Comparison of ENCODE assay signal across 23 cellular contexts in genomic region chr2:130985206-130985779, GRCh38.
DNase-seq lines count a peak whose midpoint lies in the region; ATAC-seq and TF ChIP-seq lines count a peak whose summit lies in the region.
"Had no signal": no experiment of that assay in that cellular context is flagged by ENCODE, and none has a peak within 500 bp of the region (broad histone marks: within the 10 kb centered on the region; RNA-seq: fewer than 3 reads in every experiment).

No MANE protein-coding gene starts in this region.

- no peak for ATAC-seq in HG02938 (IDR thresholded peaks at IDR 0.05; ENCODE audit: unreplicated experiment)
- ATAC-seq in CD8-positive, alpha-beta T cell = no peak

- H2BK5ac ChIP-seq in H9 (ENCODE audit: insufficient read length, low read length) = no peak overlapping the region

- H3F3A ChIP-seq in neural progenitor cell (ENCODE audit: low read depth) = no peaks in the 10 kb centered on the region

- no peak overlapping the region for H3T11ph ChIP-seq in H9 (ENCODE audit: low read length)

- no peak overlapping the region for H2BK120ac ChIP-seq in H9 (ENCODE audit: low read depth, low read length, poor library complexity, severe bottlenecking)

- no peak overlapping the region; a peak in 1 of 5 replicates for H3K4me3 Mint-ChIP-seq in H9
- H3K4me3 Mint-ChIP-seq in CD8-positive, alpha-beta T cell = no peak overlapping the region
- no peak overlapping the region for H3K4me3 Mint-ChIP-seq in neural progenitor cell
- H3K4me3 Mint-ChIP-seq: CD4-positive, alpha-beta memory T cell; T-helper 1 cell treated with Interleukin-12 subunit alpha and Interleukin-12 subunit beta and Interleukin-4 antibody, amounts not matched to agents 30 μg/mL and 1 μg/mL, for 36 hours had no signal

- H3K9me3 ChIP-seq in BLaER1 treated with 17β-estradiol and CSF1 and Interleukin-3, amounts not matched to agents 10 nM and 100 nM (replicated peaks in 1 of 11) = peaks cover 24 to 65% (median 51%) of the 10 kb centered on the region in 11 experiments
- H3K9me3 ChIP-seq in H9 (ENCODE audit: control insufficient read depth, low read depth, low read length) (no peaks in the 10 kb centered on the region), esophagus muscularis mucosa (no peaks in the 10 kb centered on the region), neural progenitor cell (ENCODE audit: low read depth) (no peaks in the 10 kb centered on the region)
- no peaks in the 10 kb centered on the region for H3K9me3 ChIP-seq in CD8-positive, alpha-beta T cell (ENCODE audit: low read length)

- no peak overlapping the region for H3K9ac ChIP-seq in BLaER1 treated with 17β-estradiol and CSF1 and Interleukin-3, amounts not matched to agents 10 nM and 100 nM
- no peak overlapping the region for H3K9ac ChIP-seq in H9 (ENCODE audit: extremely low read depth, insufficient read length, low read length)
- no peak overlapping the region for H3K9ac ChIP-seq in neural progenitor cell

- intact Hi-C loops in esophagus muscularis mucosa (cut with DNase I) = no loop called here
- intact Hi-C loops in CD8-positive, alpha-beta T cell (cut with DNase I, micrococcal nuclease) = no loop called here

- no peaks in the 10 kb centered on the region for H3K27me3 Mint-ChIP-seq in H9 (ENCODE audit: low read depth)
- H3K27me3 Mint-ChIP-seq in CD8-positive, alpha-beta T cell (ENCODE audit: low read depth) = no peaks in the 10 kb centered on the region
- H3K27me3 Mint-ChIP-seq in neural progenitor cell (ENCODE audit: insufficient read depth, low read depth) = peaks cover 3% of the 10 kb centered on the region
- H3K27me3 Mint-ChIP-seq: IgD-negative memory B cell had no signal

- no peak overlapping the region for H4K5ac ChIP-seq in H9 (ENCODE audit: insufficient read length, low read depth, low read length)

- H3K4me1 Mint-ChIP-seq in H9 (no peaks in the 10 kb centered on the region), neural progenitor cell (peaks cover 16% of the 10 kb centered on the region)
- peaks cover 6% of the 10 kb centered on the region for H3K4me1 Mint-ChIP-seq in CD8-positive, alpha-beta T cell (ENCODE audit: low read depth)

- TF ChIP-seq EP300 in esophagus muscularis mucosa (IDR thresholded peaks at IDR 0.05) = no peak

- no peaks in the 10 kb centered on the region; a peak in 1 of 22 replicates for H3K27me3 ChIP-seq in BLaER1 treated with 17β-estradiol and CSF1 and Interleukin-3, amounts not matched to agents 10 nM and 100 nM
- H3K27me3 ChIP-seq in H9 (ENCODE audit: insufficient read depth, low read length) (no peaks in the 10 kb centered on the region), esophagus muscularis mucosa (no peaks in the 10 kb centered on the region), neural progenitor cell (no peaks in the 10 kb centered on the region)
- no peaks in the 10 kb centered on the region for H3K27me3 ChIP-seq in CD8-positive, alpha-beta T cell (ENCODE audit: insufficient read depth, low read length)

- no peak overlapping the region for H3K56ac ChIP-seq in H9 (ENCODE audit: insufficient read length, low read depth, low read length)

- no peak for TF ChIP-seq CTCF in H9 (conservative IDR thresholded peaks at IDR 0.05)
- no peak for TF ChIP-seq CTCF in esophagus muscularis mucosa (IDR thresholded peaks at IDR 0.05)
- no peak for TF ChIP-seq CTCF in CD8-positive, alpha-beta T cell (IDR thresholded peaks at IDR 0.05)
- TF ChIP-seq CTCF in neural progenitor cell (IDR thresholded peaks at IDR 0.05) = no peak

- H2AFZ ChIP-seq in H9 (ENCODE audit: low read length) (no peak overlapping the region), neural progenitor cell (replicated peaks) (no peak overlapping the region)

- peaks cover 0 to 4% (median 0%) of the 10 kb centered on the region in 11 experiments; a peak in 1 of 22 replicates for H3K36me3 ChIP-seq in BLaER1 treated with 17β-estradiol and CSF1 and Interleukin-3, amounts not matched to agents 10 nM and 100 nM
- H3K36me3 ChIP-seq in esophagus muscularis mucosa = no peaks in the 10 kb centered on the region
- no peaks in the 10 kb centered on the region for H3K36me3 ChIP-seq in CD8-positive, alpha-beta T cell (ENCODE audit: insufficient read depth, low read length)
- no peaks in the 10 kb centered on the region for H3K36me3 ChIP-seq in neural progenitor cell

- H3K23me2 ChIP-seq in H9 (ENCODE audit: insufficient read length, low read depth, low read length, poor library complexity, severe bottlenecking) = no peaks in the 10 kb centered on the region

- H3K9me3 Mint-ChIP-seq in H9 = peaks cover 4 to 14% of the 10 kb centered on the region in 2 experiments; a peak in 3 of 5 replicates
- H3K9me3 Mint-ChIP-seq in CD8-positive, alpha-beta T cell = no peaks in the 10 kb centered on the region
- peaks cover 5% of the 10 kb centered on the region for H3K9me3 Mint-ChIP-seq in neural progenitor cell
- H3K9me3 Mint-ChIP-seq: T-helper 1 cell treated with Interleukin-12 subunit alpha and Interleukin-12 subunit beta and Interleukin-4 antibody, amounts not matched to agents 30 μg/mL and 1 μg/mL, for 36 hours had no signal

- no peak overlapping the region for H3K4ac ChIP-seq in H9 (ENCODE audit: low read depth, low read length)

- H3K36me3 Mint-ChIP-seq in H9 (ENCODE audit: insufficient read depth in 1 of 3, low read depth in 3 of 3) = peaks cover 2 to 5% (median 4%) of the 10 kb centered on the region in 3 experiments; a peak in 5 of 7 replicates
- no peaks in the 10 kb centered on the region for H3K36me3 Mint-ChIP-seq in CD8-positive, alpha-beta T cell
- no peaks in the 10 kb centered on the region for H3K36me3 Mint-ChIP-seq in neural progenitor cell
- H3K36me3 Mint-ChIP-seq: CD4-positive, alpha-beta memory T cell; IgD-negative memory B cell had no signal

- H4K20me1 ChIP-seq in BLaER1 treated with 17β-estradiol and CSF1 and Interleukin-3, amounts not matched to agents 10 nM and 100 nM = no peaks in the 10 kb centered on the region
- H4K20me1 ChIP-seq in H9 (ENCODE audit: control insufficient read depth, insufficient read depth, insufficient read length) (no peaks in the 10 kb centered on the region), neural progenitor cell (ENCODE audit: low read depth) (no peaks in the 10 kb centered on the region)

- no peak overlapping the region for H3K27ac Mint-ChIP-seq in H9
- no peak overlapping the region for H3K27ac Mint-ChIP-seq in CD8-positive, alpha-beta T cell
- no peak overlapping the region for H3K27ac Mint-ChIP-seq in neural progenitor cell
- H3K27ac Mint-ChIP-seq: CD4-positive, alpha-beta memory T cell; IgD-negative memory B cell; T-helper 1 cell treated with Interleukin-12 subunit alpha and Interleukin-12 subunit beta and Interleukin-4 antibody, amounts not matched to agents 30 μg/mL and 1 μg/mL, for 36 hours had no signal

- peaks cover 26 to 37% (median 31%) of the 10 kb centered on the region in 10 experiments for H3K4me1 ChIP-seq in BLaER1 treated with 17β-estradiol and CSF1 and Interleukin-3, amounts not matched to agents 10 nM and 100 nM
- H3K4me1 ChIP-seq in H9 (ENCODE audit: insufficient read depth, low read length) = no peaks in the 10 kb centered on the region
- no peaks in the 10 kb centered on the region for H3K4me1 ChIP-seq in esophagus muscularis mucosa
- H3K4me1 ChIP-seq in CD8-positive, alpha-beta T cell (ENCODE audit: insufficient read depth, low read length) = peaks cover 5% of the 10 kb centered on the region
- H3K4me1 ChIP-seq in neural progenitor cell = no peaks in the 10 kb centered on the region

- H3K23ac ChIP-seq in H9 (ENCODE audit: insufficient read length, low read depth, low read length) = no peak overlapping the region

- CTCF ChIA-PET in CD8-positive, alpha-beta T cell (lab: Charles Lee) = interaction anchor here (1.1 kb wide), 1 partner anchor 56 kb away, joined by 3 read pairs; no protein-coding TSS in a partner anchor

- H2BK20ac ChIP-seq in H9 (ENCODE audit: low read depth, low read length, poor library complexity, severe bottlenecking) = no peak overlapping the region

- no peak overlapping the region for H3K18ac ChIP-seq in H9 (ENCODE audit: insufficient read length, low read depth, low read length)

- no peaks in the 10 kb centered on the region for H3K79me1 ChIP-seq in H9 (ENCODE audit: insufficient read depth, low read depth, low read length, poor library complexity, severe bottlenecking)

- H4K8ac ChIP-seq in H9 (replicated peaks; ENCODE audit: insufficient read length, low read depth, low read length) = peak overlapping the region; percentile 2

- H2BK12ac ChIP-seq in H9 (ENCODE audit: insufficient read length, low read depth, low read length) = no peak overlapping the region

- H4K91ac ChIP-seq in H9 (ENCODE audit: insufficient read length, low read depth, low read length) = no peak overlapping the region

- no CpG with 5 or more reads among the region's 4 CpGs for WGBS in H9 (ENCODE audit: extremely low coverage, insufficient read length, low lambda C conversion rate)
- 89% methylated on average over 4 of the region's 4 CpGs for WGBS in esophagus muscularis mucosa

- H3K4me2 ChIP-seq in BLaER1 treated with 17β-estradiol and CSF1 and Interleukin-3, amounts not matched to agents 10 nM and 100 nM = peak overlapping the region; percentile 54 to 88 (median 71); a peak in 20 of 22 replicates
- H3K4me2 ChIP-seq in H9 (ENCODE audit: insufficient read depth, insufficient read length, low read length) (no peak overlapping the region), neural progenitor cell (no peak overlapping the region)

- H3K27ac ChIP-seq in BLaER1 treated with 17β-estradiol and CSF1 and Interleukin-3, amounts not matched to agents 10 nM and 100 nM = peak overlapping the region in 6 of 11 experiments; percentile 14 to 61 (median 30); a peak in 8 of 22 replicates
- no peak overlapping the region for H3K27ac ChIP-seq in H9 (ENCODE audit: insufficient read length, low read depth, low read length)
- no peak overlapping the region for H3K27ac ChIP-seq in esophagus muscularis mucosa (replicated peaks in 1 of 4)
- H3K27ac ChIP-seq in CD8-positive, alpha-beta T cell (ENCODE audit: low read depth, low read length) = no peak overlapping the region
- H3K27ac ChIP-seq in neural progenitor cell = no peak overlapping the region
- H3K27ac ChIP-seq: HL-60 had no signal

- no peaks in the 10 kb centered on the region for H3K79me2 ChIP-seq in H9 (ENCODE audit: insufficient read depth, low read length)
- no peaks in the 10 kb centered on the region for H3K79me2 ChIP-seq in neural progenitor cell (ENCODE audit: low read depth)

- H3K4me3 ChIP-seq in BLaER1 treated with 17β-estradiol and CSF1 and Interleukin-3, amounts not matched to agents 10 nM and 100 nM = peak overlapping the region in 4 of 10 experiments; percentile 4 to 31 (median 18); a peak in 3 of 20 replicates
- H3K4me3 ChIP-seq in esophagus muscularis mucosa = no peak overlapping the region
- no peak overlapping the region for H3K4me3 ChIP-seq in CD8-positive, alpha-beta T cell (ENCODE audit: low read depth, low read length)
- no peak overlapping the region for H3K4me3 ChIP-seq in neural progenitor cell

- POLR2A ChIA-PET in CD8-positive, alpha-beta T cell (lab: Charles Lee) = no interaction called here

- DNase-seq in H9 (no peak), MV-4-11 (lab: John Stamatoyannopoulos, UW) (peak; percentile 81), esophagus muscularis mucosa (ENCODE audit: extremely low spot score) (peak; percentile 64), neural progenitor cell (ENCODE audit: low spot score) (no peak)
- DNase-seq in activated naive CD4-positive, alpha-beta T cell treated with anti-CD3 and anti-CD28 coated beads, Interleukin-2, amount 50 U/mL, for 16 hours = no peak
- DNase-seq in CD8-positive, alpha-beta T cell = no peak
- DNase-seq: ACHN; Calu3; CD4-positive, alpha-beta memory T cell; DMS53; EL; HCEC 1CT; NCI-H1417 treated with DMSO at 0.1 percent for 48 hours; NCI-H2029; NCI-H2171; NCI-H446; NCI-H69; SHP77 had no signal

- H2AK5ac ChIP-seq in H9 (ENCODE audit: insufficient read length, low read length) = no peak overlapping the region

- no peak overlapping the region for H3K14ac ChIP-seq in H9 (ENCODE audit: insufficient read depth, low read length)

- H2BK15ac ChIP-seq in H9 (ENCODE audit: low read depth, low read length) = no peak overlapping the region

- no peak for TF ChIP-seq POLR2A in esophagus muscularis mucosa (IDR thresholded peaks at IDR 0.05; ENCODE audit: low read depth)

Comparison
In these comparisons a context has a peak if more than half of its experiments do, and no peak if none do; other contexts are left out.
1. H3K27ac ChIP-seq: peak in BLaER1 treated with 17β-estradiol and CSF1 and Interleukin-3, amounts not matched to agents 10 nM and 100 nM (6 of 11); none in H9 (single experiment), esophagus muscularis mucosa (0 of 4), CD8-positive, alpha-beta T cell (single experiment) and neural progenitor cell (single experiment).
2. H3K4me2 ChIP-seq: peak in BLaER1 treated with 17β-estradiol and CSF1 and Interleukin-3, amounts not matched to agents 10 nM and 100 nM (11 of 11); none in H9 (single experiment) and neural progenitor cell (single experiment).
3. DNase-seq: peak in MV-4-11 (single experiment) and esophagus muscularis mucosa (single experiment); none in H9 (single experiment), activated naive CD4-positive, alpha-beta T cell treated with anti-CD3 and anti-CD28 coated beads, Interleukin-2, amount 50 U/mL, for 16 hours (single experiment), CD8-positive, alpha-beta T cell (0 of 7) and neural progenitor cell (single experiment).